8 cellular contexts compared by ENCODE assay signal in the genomic region with DNA sequence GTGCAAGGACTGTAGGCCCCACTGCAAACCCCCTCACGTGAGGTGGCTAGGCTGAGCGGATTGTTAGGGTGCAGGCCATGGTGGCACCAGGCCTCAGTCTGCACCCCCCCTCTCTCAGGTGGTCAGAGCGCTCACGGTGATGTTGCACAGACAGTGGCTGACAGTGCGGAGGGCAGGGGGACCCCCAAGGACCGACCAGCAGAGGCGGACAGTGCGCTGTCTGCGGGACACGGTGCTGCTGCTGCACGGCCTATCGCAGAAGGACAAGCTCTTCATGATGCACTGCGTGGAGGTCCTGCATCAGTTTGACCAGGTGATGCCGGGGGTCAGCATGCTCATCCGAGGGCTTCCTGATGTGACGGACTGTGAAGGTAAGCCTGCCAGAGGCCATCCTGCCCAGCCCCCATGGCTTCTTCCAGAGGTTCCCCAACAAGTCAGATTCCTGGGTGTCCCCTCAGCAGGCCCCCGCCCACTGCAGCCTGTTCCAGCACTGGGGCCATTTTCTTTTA. TPM values are rescaled to one million over a fixed set of nuclear protein-coding genes. Genes with fewer than 3 reads are reported as not detected.
DNase-seq lines count a peak whose midpoint lies in the region; ATAC-seq and TF ChIP-seq lines count a peak whose summit lies in the region.

No MANE protein-coding gene starts in this region.

- H3K27me3 ChIP-seq in breast epithelium (no peaks in the 10 kb centered on the region), testis (no peaks in the 10 kb centered on the region)

- H3K27ac Mint-ChIP-seq in activated CD4-positive, alpha-beta T cell treated with anti-CD3 and anti-CD28 coated beads, Interleukin-2, amount 10 ng/mL, durations not matched to agents 24 days and 14 days, result peak overlapping the region; percentile 13

- 91 to 92% methylated on average over 10 to 17 of the region's 17 CpGs for WGBS in testis, 2 donors

- peaks cover 54% of the 10 kb centered on the region for H3K36me3 Mint-ChIP-seq in activated CD4-positive, alpha-beta T cell treated with anti-CD3 and anti-CD28 coated beads, Interleukin-2, amount 10 ng/mL, durations not matched to agents 24 days and 14 days (ENCODE audit: low read depth)

- peaks cover 41% of the 10 kb centered on the region for H3K4me1 Mint-ChIP-seq in activated CD4-positive, alpha-beta T cell treated with anti-CD3 and anti-CD28 coated beads, Interleukin-2, amount 10 ng/mL, durations not matched to agents 24 days and 14 days

- TF ChIP-seq POLR2A in breast epithelium (IDR thresholded peaks at IDR 0.05) (no peak), testis (IDR thresholded peaks at IDR 0.05) (no peak)

- no peak for ATAC-seq in mucosa of descending colon
- ATAC-seq in GM18909 (IDR thresholded peaks at IDR 0.05; ENCODE audit: poor library complexity, unreplicated experiment), result no peak
- no peak for ATAC-seq in GM21367 (IDR thresholded peaks at IDR 0.05; ENCODE audit: unreplicated experiment)

- H3K36me3 ChIP-seq in breast epithelium, result no peaks in the 10 kb centered on the region
- H3K36me3 ChIP-seq in mucosa of descending colon (ENCODE audit: low read depth), result peaks cover 4% of the 10 kb centered on the region
- no peaks in the 10 kb centered on the region for H3K36me3 ChIP-seq in testis (ENCODE audit: low read depth, missing control alignments)

- no peak for DNase-seq in activated CD4-positive, alpha-beta T cell treated with anti-CD3 and anti-CD28 coated beads, Interleukin-2, amount 10 ng/mL, durations not matched to agents 24 days and 14 days
- no peak for DNase-seq in activated CD4-positive, alpha-beta T cell treated with anti-CD3 and anti-CD28 coated beads, Interleukin-2, amount 50 U/mL, for 1 hour
- DNase-seq in breast epithelium (ENCODE audit: low spot score in 2 of 2) (no peak), mucosa of descending colon (peak in 2 of 3 donors; percentile 53 to 64), testis (no peak)
- no peak for DNase-seq in central memory CD4-positive, alpha-beta T cell

- no peaks in the 10 kb centered on the region for H3K9me3 Mint-ChIP-seq in activated CD4-positive, alpha-beta T cell treated with anti-CD3 and anti-CD28 coated beads, Interleukin-2, amount 10 ng/mL, durations not matched to agents 24 days and 14 days

- H3K4me1 ChIP-seq in breast epithelium (peaks cover 17 to 24% of the 10 kb centered on the region in 2 donors), mucosa of descending colon (ENCODE audit: low read depth) (peaks cover 40% of the 10 kb centered on the region), testis (peaks cover 23% of the 10 kb centered on the region)

- H3K9me3 ChIP-seq in breast epithelium (no peaks in the 10 kb centered on the region), mucosa of descending colon (no peaks in the 10 kb centered on the region), testis (no peaks in the 10 kb centered on the region)

- intact Hi-C loops in activated CD4-positive, alpha-beta T cell treated with anti-CD3 and anti-CD28 coated beads, Interleukin-2, amount 10 ng/mL, durations not matched to agents 24 days and 14 days (cut with micrococcal nuclease), result loop anchor here (1.0 to 10.0 kb wide), 2 partner anchors 9 to 380 kb away; no protein-coding TSS in a partner anchor
- intact Hi-C loops in breast epithelium (cut with DNase I; ENCODE audit: low total_unique reads), result loop anchor here (5.0 kb wide), 1 partner anchor 88 kb away; no protein-coding TSS in a partner anchor
- intact Hi-C loops in mucosa of descending colon (cut with DNase I, micrococcal nuclease), result loop anchor here (5.0 kb wide), 1 partner anchor 83 kb away; no protein-coding TSS in a partner anchor
- intact Hi-C loops in testis (cut with DNase I; ENCODE audit: low total_unique reads), result no loop called here

- TF ChIP-seq CTCF in breast epithelium (IDR thresholded peaks at IDR 0.05) (no peak), mucosa of descending colon (IDR thresholded peaks at IDR 0.05) (no peak), testis (IDR thresholded peaks at IDR 0.05) (no peak)

- H3K27me3 Mint-ChIP-seq in activated CD4-positive, alpha-beta T cell treated with anti-CD3 and anti-CD28 coated beads, Interleukin-2, amount 10 ng/mL, durations not matched to agents 24 days and 14 days, result no peaks in the 10 kb centered on the region

- H3K27ac ChIP-seq in breast epithelium, result peak overlapping the region; percentile 99 to 100
- H3K27ac ChIP-seq in testis, result peak overlapping the region; percentile 98

- no peak overlapping the region for H3K4me3 ChIP-seq in breast epithelium
- H3K4me3 ChIP-seq in mucosa of descending colon, result no peak overlapping the region
- no peak overlapping the region for H3K4me3 ChIP-seq in testis

- H3K4me3 Mint-ChIP-seq in activated CD4-positive, alpha-beta T cell treated with anti-CD3 and anti-CD28 coated beads, Interleukin-2, amount 10 ng/mL, durations not matched to agents 24 days and 14 days, result no peak overlapping the region

RNA-seq across cellular contexts. Expression of gene ATRIP, which starts 18.2 kb away (rescaled TPM):
- 18.3 and 20.0 TPM in 2 replicates for total RNA-seq in activated CD4-positive, alpha-beta T cell treated with anti-CD3 and anti-CD28 coated beads, Interleukin-2, amount 10 ng/mL, durations not matched to agents 24 days and 14 days
- 1 to 10 TPM; 8.2 to 8.6 (median 8.2) TPM for total RNA-seq in breast epithelium
- 1 to 10 TPM; 4.5 to 7.2 (median 6.2) TPM for total RNA-seq in mucosa of descending colon
- 10 to 100 TPM; 25.0 to 26.3 TPM for total RNA-seq in testis
- 56.5 TPM for polyA plus RNA-seq in testis (ENCODE audit: insufficient read depth, low read depth, low replicate concordance)

RNA-seq across cellular contexts. Expression of gene TMA7, which starts 24.7 kb away (rescaled TPM):
- total RNA-seq in activated CD4-positive, alpha-beta T cell treated with anti-CD3 and anti-CD28 coated beads, Interleukin-2, amount 10 ng/mL, durations not matched to agents 24 days and 14 days, result 272 and 275 TPM in 2 replicates
- total RNA-seq in breast epithelium (100 to 1,000 TPM; 270 to 343 (median 333) TPM), mucosa of descending colon (100 to 1,000 TPM; 130 to 193 (median 153) TPM), testis (100 to 1,000 TPM; 380 to 393 TPM)
- polyA plus RNA-seq in testis (ENCODE audit: insufficient read depth, low read depth, low replicate concordance), result 425 TPM

RNA-seq across cellular contexts. Expression of gene CCDC51, which starts 24.8 kb away (rescaled TPM):
- 24.4 and 25.9 TPM in 2 replicates for total RNA-seq in activated CD4-positive, alpha-beta T cell treated with anti-CD3 and anti-CD28 coated beads, Interleukin-2, amount 10 ng/mL, durations not matched to agents 24 days and 14 days
- total RNA-seq in breast epithelium (10 to 100 TPM; 12.5 to 14.7 (median 13.9) TPM), mucosa of descending colon (10 to 100 TPM; 13.0 to 15.3 (median 14.8) TPM), testis (10 to 100 TPM; 11.7 to 16.0 TPM)
- polyA plus RNA-seq in testis (ENCODE audit: insufficient read depth, low read depth, low replicate concordance), result 16.0 TPM

RNA-seq across cellular contexts. Expression of gene PLXNB1, which starts 34.9 kb away (rescaled TPM):
- 5.7 and 6.5 TPM in 2 replicates for total RNA-seq in activated CD4-positive, alpha-beta T cell treated with anti-CD3 and anti-CD28 coated beads, Interleukin-2, amount 10 ng/mL, durations not matched to agents 24 days and 14 days
- total RNA-seq in breast epithelium (100 to 1,000 TPM in 2 of 3 donors, 10 to 100 TPM in 1; 60.2 to 182 (median 148) TPM), mucosa of descending colon (100 to 1,000 TPM in 2 of 3 donors, 10 to 100 TPM in 1; 98.1 to 136 (median 127) TPM), testis (10 to 100 TPM; 70.2 to 79.2 TPM)
- polyA plus RNA-seq in testis (ENCODE audit: insufficient read depth, low read depth, low replicate concordance), result 41.5 TPM

RNA-seq across cellular contexts. Expression of gene SHISA5, which starts 39.2 kb away (rescaled TPM):
- total RNA-seq in activated CD4-positive, alpha-beta T cell treated with anti-CD3 and anti-CD28 coated beads, Interleukin-2, amount 10 ng/mL, durations not matched to agents 24 days and 14 days, result 79.1 and 84.9 TPM in 2 replicates
- 10 to 100 TPM; 65.6 to 90.1 (median 77.0) TPM for total RNA-seq in breast epithelium
- 100 to 1,000 TPM; 106 to 120 (median 115) TPM for total RNA-seq in mucosa of descending colon
- total RNA-seq in testis, result 100 to 1,000 TPM; 101 to 146 TPM
- polyA plus RNA-seq in testis (ENCODE audit: insufficient read depth, low read depth, low replicate concordance), result 117 TPM

Comparison
In these comparisons a context has a peak if more than half of its experiments do, and no peak if none do; other contexts are left out.
1. DNase-seq: peak in mucosa of descending colon (2 of 3); none in activated CD4-positive, alpha-beta T cell treated with anti-CD3 and anti-CD28 coated beads, Interleukin-2, amount 10 ng/mL, durations not matched to agents 24 days and 14 days (single experiment), activated CD4-positive, alpha-beta T cell treated with anti-CD3 and anti-CD28 coated beads, Interleukin-2, amount 50 U/mL, for 1 hour (single experiment), breast epithelium (0 of 2), testis (single experiment) and central memory CD4-positive, alpha-beta T cell (single experiment).